ENCODE assay signal across 1 cellular context in the genomic region with DNA sequence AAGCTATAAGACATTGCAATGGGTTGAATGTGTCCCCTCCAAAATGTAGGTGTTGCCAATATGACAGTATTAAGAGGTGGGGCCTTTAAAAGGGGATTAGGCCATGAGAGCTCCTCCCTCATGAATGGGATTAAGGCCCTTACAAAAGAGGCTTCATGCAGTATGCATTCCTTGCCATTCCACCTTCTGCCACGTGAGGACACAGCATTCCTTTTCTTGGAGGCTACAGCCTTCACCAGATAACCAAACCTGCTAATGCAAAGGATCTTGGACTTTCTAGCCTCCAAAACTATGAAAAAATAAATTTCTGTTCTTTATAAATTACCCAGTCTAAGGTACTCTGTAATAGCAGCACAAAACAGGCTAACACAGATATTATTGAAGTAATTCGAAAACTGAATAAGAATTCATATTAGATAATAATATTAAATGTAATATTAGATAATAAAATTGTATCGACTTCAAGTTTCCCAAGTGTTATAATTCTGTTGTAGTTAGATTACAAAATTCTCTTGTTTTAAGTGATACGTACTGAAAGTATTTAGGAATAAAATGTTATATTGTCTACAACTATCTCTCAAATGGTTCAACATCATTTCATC.
TF ChIP-seq lines count a peak whose summit lies in the region.

No MANE protein-coding gene starts in this region.

TF ChIP-seq in HCT116, 20 proteins besides CTCF, POLR2A, EP300 and RAD21 (continued from another document):
- TF ChIP-seq ELF1 (IDR thresholded peaks at IDR 0.05; ENCODE audit: borderline replicate concordance, low read depth) (no peak), ZFX (IDR thresholded peaks at IDR 0.05) (no peak), CBX3 (IDR thresholded peaks at IDR 0.05; ENCODE audit: low read depth) (peak; percentile 18; the same call in 1 of the 2 replicates)
TF ChIP-seq in HCT116: peak in this region for 1.
